28 cellular contexts compared by ENCODE assay signal in the genomic region with DNA sequence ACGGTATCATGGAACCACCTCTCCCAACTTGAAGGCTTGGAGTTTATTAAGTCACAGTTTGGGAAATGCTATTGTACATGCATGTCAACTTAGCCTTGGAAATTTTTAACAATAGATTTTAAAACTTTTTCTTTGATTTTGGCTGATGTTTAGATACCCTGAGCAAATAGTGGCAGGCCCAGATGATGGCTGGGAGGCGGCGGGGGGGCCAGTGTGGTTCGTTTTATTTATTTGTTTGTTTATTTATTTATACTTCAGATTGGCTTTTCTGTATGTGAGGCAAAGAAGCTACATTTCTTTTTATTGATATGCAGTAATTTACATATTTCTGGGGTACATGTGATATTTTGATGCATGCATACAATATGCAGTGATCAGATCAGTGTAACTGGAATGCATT.
"Had no signal": no experiment of that assay in that cellular context is flagged by ENCODE, and none has a peak within 500 bp of the region (broad histone marks: within the 10 kb centered on the region; RNA-seq: fewer than 3 reads in every experiment).

No MANE protein-coding gene starts in this region.

- DNase-seq: activated CD4-positive, alpha-beta memory T cell treated with anti-CD3 and anti-CD28 coated beads, Interleukin-2, amount 10 ng/mL, durations not matched to agents 7 days and 5 days; activated CD4-positive, alpha-beta T cell treated with anti-CD3 and anti-CD28 coated beads for 1 hour; activated CD4-positive, alpha-beta T cell treated with anti-CD3 and anti-CD28 coated beads for 4 hours; activated CD4-positive, alpha-beta T cell treated with anti-CD3 and anti-CD28 coated beads, Interleukin-2, amount 10 ng/mL, durations not matched to agents 7 days and 5 days; activated CD4-positive, alpha-beta T cell treated with anti-CD3 and anti-CD28 coated beads, Interleukin-2, amount 50 U/mL, for 4 hours; activated effector memory CD4-positive, alpha-beta T cell treated with anti-CD3 and anti-CD28 coated beads, Interleukin-2, amount 50 U/mL, for 16 hours; activated naive CD4-positive, alpha-beta T cell treated with anti-CD3 and anti-CD28 coated beads, Interleukin-2, amount 10 ng/mL, durations not matched to agents 7 days and 5 days; activated naive CD8-positive, alpha-beta T cell treated with anti-CD3 and anti-CD28 coated beads, Interleukin-2, amount 10 ng/mL, durations not matched to agents 7 days and 5 days; activated T-cell treated with anti-CD3 and anti-CD28 coated beads, Interleukin-2, amount 50 U/mL, for 48 hours; central memory CD4-positive, alpha-beta T cell; cerebellar nuclear complex; colonic mucosa; effector CD8-positive, alpha-beta T cell; esophagus squamous epithelium; foreskin melanocyte; SW 1271; T-helper 17 cell had no signal

- H3K9me3 Mint-ChIP-seq: activated CD4-positive, alpha-beta memory T cell treated with anti-CD3 and anti-CD28 coated beads, Interleukin-2, amount 10 ng/mL, durations not matched to agents 7 days and 5 days; activated CD4-positive, alpha-beta T cell treated with anti-CD3 and anti-CD28 coated beads, Interleukin-2, amount 10 ng/mL, durations not matched to agents 7 days and 5 days; activated naive CD4-positive, alpha-beta T cell treated with anti-CD3 and anti-CD28 coated beads, Interleukin-2, amount 10 ng/mL, durations not matched to agents 7 days and 5 days; activated naive CD4-positive, alpha-beta T cell treated with anti-CD3 and anti-CD28 coated beads, Interleukin-2, amount 50 U/mL, for 72 hours; activated naive CD8-positive, alpha-beta T cell treated with anti-CD3 and anti-CD28 coated beads, Interleukin-2, amount 10 ng/mL, durations not matched to agents 7 days and 5 days; activated T-helper 1 cell treated with anti-CD3 and anti-CD28 coated beads, Interleukin-12 subunit alpha, Interleukin-12 subunit beta, Interleukin-2, Interleukin-4 antibody, amounts not matched to agents 30 ng/mL and 10 ng/mL and 1 ng/mL, durations not matched to agents 14 hours and 24 hours and 36 hours; activated T-helper 2 cell treated with anti-CD3 and anti-CD28 coated beads, Interferon-gamma antibody, Interleukin-2, Interleukin-4, amounts not matched to agents 10 μg/mL and 5 μg/mL and 100 μg/mL, durations not matched to agents 14 hours and 24 hours and 36 hours had no signal

- H3K4me1 Mint-ChIP-seq: activated CD4-positive, alpha-beta memory T cell treated with anti-CD3 and anti-CD28 coated beads, Interleukin-2, amount 10 ng/mL, durations not matched to agents 7 days and 5 days; activated CD4-positive, alpha-beta T cell treated with anti-CD3 and anti-CD28 coated beads, Interleukin-2, amount 10 ng/mL, durations not matched to agents 7 days and 5 days; activated naive CD4-positive, alpha-beta T cell treated with anti-CD3 and anti-CD28 coated beads, Interleukin-2, amount 10 ng/mL, durations not matched to agents 7 days and 5 days had no signal

- H3K4me3 Mint-ChIP-seq: activated CD4-positive, alpha-beta memory T cell treated with anti-CD3 and anti-CD28 coated beads, Interleukin-2, amount 10 ng/mL, durations not matched to agents 7 days and 5 days; activated CD4-positive, alpha-beta T cell treated with anti-CD3 and anti-CD28 coated beads, Interleukin-2, amount 10 ng/mL, durations not matched to agents 7 days and 5 days; activated naive CD4-positive, alpha-beta T cell treated with anti-CD3 and anti-CD28 coated beads, Interleukin-2, amount 10 ng/mL, durations not matched to agents 7 days and 5 days; activated naive CD8-positive, alpha-beta T cell treated with anti-CD3 and anti-CD28 coated beads, Interleukin-2, amount 10 ng/mL, durations not matched to agents 7 days and 5 days; activated T-helper 1 cell treated with anti-CD3 and anti-CD28 coated beads, Interleukin-12 subunit alpha, Interleukin-12 subunit beta, Interleukin-2, Interleukin-4 antibody, amounts not matched to agents 30 ng/mL and 10 ng/mL and 1 ng/mL, durations not matched to agents 14 hours and 24 hours and 36 hours; brain; T-helper 17 cell had no signal

- H3K4me3 ChIP-seq: ascending aorta, breast epithelium, cardiac muscle cell, colonic mucosa, esophagus squamous epithelium, gastroesophageal sphincter had no signal

- ATAC-seq: gastroesophageal sphincter, T-helper 17 cell had no signal

- H3K27ac ChIP-seq: ascending aorta, breast epithelium, cardiac muscle cell, colonic mucosa, epithelial cell of prostate, esophagus squamous epithelium, gastroesophageal sphincter had no signal

- H3K27ac Mint-ChIP-seq: activated CD4-positive, alpha-beta memory T cell treated with anti-CD3 and anti-CD28 coated beads, Interleukin-2, amount 10 ng/mL, durations not matched to agents 7 days and 5 days; activated CD4-positive, alpha-beta T cell treated with anti-CD3 and anti-CD28 coated beads, Interleukin-2, amount 10 ng/mL, durations not matched to agents 7 days and 5 days; activated naive CD4-positive, alpha-beta T cell treated with anti-CD3 and anti-CD28 coated beads, Interleukin-2, amount 10 ng/mL, durations not matched to agents 7 days and 5 days; activated naive CD4-positive, alpha-beta T cell treated with anti-CD3 and anti-CD28 coated beads, Interleukin-2, amount 50 U/mL, for 72 hours; activated naive CD8-positive, alpha-beta T cell treated with anti-CD3 and anti-CD28 coated beads, Interleukin-2, amount 10 ng/mL, durations not matched to agents 7 days and 5 days; activated T-helper 1 cell treated with anti-CD3 and anti-CD28 coated beads, Interleukin-12 subunit alpha, Interleukin-12 subunit beta, Interleukin-2, Interleukin-4 antibody, amounts not matched to agents 30 ng/mL and 10 ng/mL and 1 ng/mL, durations not matched to agents 14 hours and 24 hours and 36 hours; activated T-helper 2 cell treated with anti-CD3 and anti-CD28 coated beads, Interferon-gamma antibody, Interleukin-2, Interleukin-4, amounts not matched to agents 10 μg/mL and 5 μg/mL and 100 μg/mL, durations not matched to agents 14 hours and 24 hours and 36 hours; T-helper 17 cell had no signal

- H3K4me1 ChIP-seq: ascending aorta, breast epithelium, colonic mucosa, esophagus squamous epithelium had no signal

- H3K27me3 ChIP-seq: ascending aorta had no signal

- FAIRE-seq: endometrium, endothelial cell of umbilical vein had no signal

- H3K9me3 ChIP-seq: ascending aorta, breast epithelium, colonic mucosa, esophagus squamous epithelium, gastroesophageal sphincter had no signal

- H3K36me3 Mint-ChIP-seq: activated naive CD4-positive, alpha-beta T cell treated with anti-CD3 and anti-CD28 coated beads, Interleukin-2, amount 10 ng/mL, durations not matched to agents 7 days and 5 days; activated naive CD4-positive, alpha-beta T cell treated with anti-CD3 and anti-CD28 coated beads, Interleukin-2, amount 50 U/mL, for 72 hours; activated naive CD8-positive, alpha-beta T cell treated with anti-CD3 and anti-CD28 coated beads, Interleukin-2, amount 10 ng/mL, durations not matched to agents 7 days and 5 days; brain had no signal

- H3K36me3 ChIP-seq: ascending aorta, breast epithelium, cardiac muscle cell, colonic mucosa, esophagus squamous epithelium, gastroesophageal sphincter had no signal
